ENCODE assay signal across 32 cellular contexts in the genomic region with DNA sequence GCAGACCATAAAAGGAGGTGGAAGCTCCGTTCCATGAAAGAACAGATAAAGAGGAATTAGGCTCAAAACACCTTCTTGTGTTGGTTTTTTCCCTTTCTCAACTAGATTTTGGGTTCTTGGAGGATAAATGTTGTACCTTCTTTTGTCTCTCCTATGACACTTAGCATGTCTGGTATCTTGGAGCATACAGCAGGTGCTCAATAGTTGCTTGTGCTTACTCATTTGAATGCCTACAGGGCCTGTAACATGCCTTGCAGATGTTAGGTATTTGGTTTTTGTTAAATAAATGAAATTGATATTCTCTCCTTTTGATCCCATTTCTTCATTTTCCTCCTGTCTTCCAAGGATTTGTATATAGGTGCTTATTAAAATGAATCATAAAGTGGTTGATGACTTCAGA. TPM values are rescaled to one million over a fixed set of nuclear protein-coding genes. Genes with fewer than 3 reads are reported as not detected.
"Had no signal": no experiment of that assay in that cellular context is flagged by ENCODE, and none has a peak within 500 bp of the region (broad histone marks: within the 10 kb centered on the region; RNA-seq: fewer than 3 reads in every experiment).

No MANE protein-coding gene starts in this region.

- H3K4me3 ChIP-seq: gastrocnemius medialis, lower lobe of right lung, pancreas, smooth muscle cell, suprapubic skin, transverse colon, vagina had no signal

- H3K36me3 ChIP-seq: gastrocnemius medialis, lower lobe of right lung, pancreas, suprapubic skin, transverse colon, vagina had no signal

- ATAC-seq: esophagus mucosa; gastrocnemius medialis; left ventricle myocardium superior; lower lobe of right lung; natural killer cell; pancreas; sciatic nerve; stimulated activated naive CD8-positive, alpha-beta T cell treated with anti-CD3 and anti-CD28 coated beads, Interleukin-15, amount 100 ng/mL, for 72 hours had no signal

- H3K27ac ChIP-seq: epithelial cell of prostate, gastrocnemius medialis, lower lobe of right lung, pancreas, suprapubic skin, transverse colon, vagina had no signal

- DNase-seq: effector CD8-positive, alpha-beta T cell; endodermal cell; foreskin fibroblast; gastrocnemius medialis; head of caudate nucleus; left ventricle myocardium superior; lower lobe of right lung; natural killer cell; occipital lobe; pancreas; retina; stimulated activated CD4-positive, alpha-beta T cell treated with anti-CD3 and anti-CD28 coated beads, Interleukin-12 subunit alpha, Interleukin-12 subunit beta, amount 100 ng/mL, for 4 hours; stimulated activated CD4-positive, alpha-beta T cell treated with anti-CD3 and anti-CD28 coated beads, Interleukin-1b, Interleukin-23, amount 100 ng/mL, for 48 hours; stimulated activated CD4-positive, alpha-beta T cell treated with anti-CD3 and anti-CD28 coated beads, Interleukin-4, amount 100 ng/mL, for 1 hour; stimulated activated CD8-positive, alpha-beta memory T cell treated with anti-CD3 and anti-CD28 coated beads, Interleukin-4, amount 100 ng/mL, for 48 hours; stimulated activated naive CD4-positive, alpha-beta T cell; stimulated activated naive CD8-positive, alpha-beta T cell treated with anti-CD3 and anti-CD28 coated beads, Interleukin-15, amount 100 ng/mL, for 72 hours; transverse colon had no signal

- FAIRE-seq: keratinocyte, pancreas had no signal

- H3K9me3 ChIP-seq: gastrocnemius medialis, lower lobe of right lung, pancreas, suprapubic skin, transverse colon, vagina had no signal

- H3K4me1 ChIP-seq: pancreas, vagina had no signal

- H3K4me2 ChIP-seq: smooth muscle cell had no signal

- H3K27me3 ChIP-seq: gastrocnemius medialis, pancreas, suprapubic skin, transverse colon, vagina had no signal

RNA-seq across cellular contexts. Expression of gene PLET1, which starts 16.4 kb away (rescaled TPM):
- total RNA-seq: endodermal cell, esophagus mucosa, gastrocnemius medialis, glomerular endothelial cell, left ventricle myocardium superior, lower lobe of right lung, mesenteric fat pad, mononuclear cell, natural killer cell, occipital lobe, pancreas, posterior vena cava, pulmonary artery endothelial cell, sciatic nerve, smooth muscle cell, suprapubic skin, transverse colon, ureter, vagina had no signal
- polyA plus RNA-seq: keratinocyte, neural cell, pancreas, smooth muscle cell had no signal
